ENCODE assay signal across 10 cellular contexts in the genomic region with DNA sequence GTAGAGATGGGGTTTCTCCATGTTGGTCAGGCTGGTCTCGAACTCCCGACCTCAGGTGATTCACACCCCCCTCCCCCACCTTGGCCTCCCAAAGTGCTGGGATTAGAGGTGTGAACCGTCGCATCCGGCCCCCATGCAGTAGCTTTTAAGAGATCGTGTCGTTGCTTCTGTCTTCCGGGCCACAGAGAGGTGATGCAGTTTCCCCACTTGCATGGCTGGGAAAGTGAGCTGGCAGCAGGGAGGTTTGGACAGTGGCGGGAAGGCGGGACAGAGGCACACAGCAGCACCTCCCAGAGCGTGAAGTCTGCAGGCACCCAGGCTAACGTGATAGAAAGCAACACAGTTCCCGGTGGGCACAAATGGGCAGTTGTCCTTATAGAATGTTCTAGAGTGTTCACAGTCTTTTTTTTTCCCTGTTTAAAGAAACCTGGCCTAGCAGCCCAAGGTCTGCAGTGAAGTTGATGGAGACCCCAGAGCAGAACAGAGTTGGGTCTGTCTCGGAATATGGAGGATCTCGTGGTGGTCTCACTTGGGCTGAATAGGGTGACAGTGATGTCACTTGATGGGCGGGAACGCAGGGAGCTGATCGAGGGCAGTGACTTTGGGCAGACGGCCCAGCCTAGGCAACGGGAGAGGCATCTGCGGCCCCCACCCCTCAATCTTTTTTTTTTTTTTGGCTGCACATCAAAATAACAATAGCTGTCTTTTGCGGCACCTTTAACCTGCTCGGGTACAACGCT. TPM values are rescaled to one million over a fixed set of nuclear protein-coding genes. Genes with fewer than 3 reads are reported as not detected.
A peak's percentile ranks its signal among the peaks of the same experiment; 100 is the strongest.
DNase-seq lines count a peak whose midpoint lies in the region; ATAC-seq and TF ChIP-seq lines count a peak whose summit lies in the region.
"Had no signal": no experiment of that assay in that cellular context is flagged by ENCODE, and none has a peak within 500 bp of the region (broad histone marks: within the 10 kb centered on the region; RNA-seq: fewer than 3 reads in every experiment).

No MANE protein-coding gene starts in this region.

- H3K4me3 ChIP-seq in CD4-positive, CD25-positive, alpha-beta regulatory T cell (ENCODE audit: low read depth, low read length), result peak overlapping the region; percentile 92

- POLR2A ChIA-PET in RWPE1 (lab: Yijun Ruan, JAX; ENCODE audit: low non-redundant PET), result no interaction called here

- H3K9me3 Mint-ChIP-seq in CD4-positive, CD25-positive, alpha-beta regulatory T cell, result no peaks in the 10 kb centered on the region
- H3K9me3 Mint-ChIP-seq in neural crest cell, result no peaks in the 10 kb centered on the region

- peaks cover 9 to 67% (median 21%) of the 10 kb centered on the region in 4 donors for H3K4me1 Mint-ChIP-seq in CD4-positive, CD25-positive, alpha-beta regulatory T cell
- H3K4me1 Mint-ChIP-seq in neural crest cell, result peaks cover 49% of the 10 kb centered on the region

- CTCF ChIA-PET in RWPE1 (lab: Yijun Ruan, JAX), result interaction anchor here (0.7 to 1.3 kb wide), 4 partner anchors 103 to 320 kb away, joined by 3 to 4 read pairs (median 4); no protein-coding TSS in a partner anchor

- DNase-seq in CD4-positive, CD25-positive, alpha-beta regulatory T cell, result peak in 1 of 3 donors; percentile 27
- DNase-seq in RWPE1 (ENCODE audit: low spot score), result no peak
- peak; percentile 52 for DNase-seq in astrocyte of the hippocampus (ENCODE audit: low read depth, low spot score)
- no peak for DNase-seq in neural crest cell (ENCODE audit: low read depth, low spot score)
- DNase-seq in GDM1 (lab: John Stamatoyannopoulos, UW), result no peak
- DNase-seq in NCI-H2081 treated with DMSO at 0.1 percent for 48 hours (lab: John Stamatoyannopoulos, UW), result no peak
- DNase-seq: cerebellar nuclear complex had no signal

- no peaks in the 10 kb centered on the region for H3K27me3 Mint-ChIP-seq in CD4-positive, CD25-positive, alpha-beta regulatory T cell
- H3K27me3 Mint-ChIP-seq in neural crest cell (ENCODE audit: low read depth), result no peaks in the 10 kb centered on the region

- peak overlapping the region; percentile 95 to 100 (median 99) for H3K4me3 Mint-ChIP-seq in CD4-positive, CD25-positive, alpha-beta regulatory T cell
- peak overlapping the region; percentile 65 for H3K4me3 Mint-ChIP-seq in neural crest cell

- peak overlapping the region; percentile 93 to 99 (median 99) for H3K27ac Mint-ChIP-seq in CD4-positive, CD25-positive, alpha-beta regulatory T cell
- no peak overlapping the region for H3K27ac Mint-ChIP-seq in neural crest cell (ENCODE audit: unreplicated experiment)

- ATAC-seq in CD4-positive, CD25-positive, alpha-beta regulatory T cell (ENCODE audit: low read depth in 2 of 2), result no peak
- ATAC-seq in GM19023 (IDR thresholded peaks at IDR 0.05; ENCODE audit: unreplicated experiment) (no peak), GM19467 (IDR thresholded peaks at IDR 0.05; ENCODE audit: unreplicated experiment) (no peak)

- H3K36me3 ChIP-seq in CD4-positive, CD25-positive, alpha-beta regulatory T cell (ENCODE audit: control insufficient read depth, insufficient read depth, low read length), result no peaks in the 10 kb centered on the region

- H3K4me1 ChIP-seq in CD4-positive, CD25-positive, alpha-beta regulatory T cell (ENCODE audit: control insufficient read depth, insufficient read depth, low read length, poor library complexity, severe bottlenecking), result peaks cover 70% of the 10 kb centered on the region

- no peaks in the 10 kb centered on the region for H3K9me3 ChIP-seq in CD4-positive, CD25-positive, alpha-beta regulatory T cell (ENCODE audit: control insufficient read depth in 2 of 2, low read length in 2 of 2)

- peaks cover 7% of the 10 kb centered on the region for H3K36me3 Mint-ChIP-seq in CD4-positive, CD25-positive, alpha-beta regulatory T cell
- peaks cover 16% of the 10 kb centered on the region for H3K36me3 Mint-ChIP-seq in neural crest cell (ENCODE audit: low read depth)

- peak overlapping the region; percentile 81 for H3K27ac ChIP-seq in CD4-positive, CD25-positive, alpha-beta regulatory T cell (ENCODE audit: insufficient read depth, low read length, poor library complexity, severe bottlenecking)
- peak overlapping the region; percentile 94 for H3K27ac ChIP-seq in RWPE1
- H3K27ac ChIP-seq: HL-60 had no signal

- no peak for TF ChIP-seq CTCF in RWPE1 (conservative IDR thresholded peaks at IDR 0.05; ENCODE audit: low read depth)
- TF ChIP-seq CTCF in neural crest cell (conservative IDR thresholded peaks at IDR 0.05), result no peak

- no peaks in the 10 kb centered on the region for H3K27me3 ChIP-seq in CD4-positive, CD25-positive, alpha-beta regulatory T cell (ENCODE audit: control insufficient read depth, insufficient read depth, low read length)

RNA-seq across cellular contexts. Expression of a gene that starts 4.9 kb away (rescaled TPM):
- 2.2 TPM for total RNA-seq in CD4-positive, CD25-positive, alpha-beta regulatory T cell
- polyA plus RNA-seq in CD4-positive, CD25-positive, alpha-beta regulatory T cell, result 1 to 10 TPM in 2 of 4 donors, under 1 TPM in 2; 0.57 to 2.7 (median 0.97) TPM
- 219 and 223 TPM in 2 replicates for total RNA-seq in neural crest cell

RNA-seq across cellular contexts. Expression of a gene that starts 11.5 kb away (rescaled TPM):
- total RNA-seq in CD4-positive, CD25-positive, alpha-beta regulatory T cell, result 6.1 TPM
- polyA plus RNA-seq in CD4-positive, CD25-positive, alpha-beta regulatory T cell, result 1 to 10 TPM; 1.1 to 2.0 (median 1.2) TPM
- total RNA-seq in neural crest cell, result not detected in 2 replicates

RNA-seq across cellular contexts. Expression of a gene that starts 46.7 kb away (rescaled TPM):
- 28.6 TPM for total RNA-seq in CD4-positive, CD25-positive, alpha-beta regulatory T cell
- 10 to 100 TPM; 26.5 to 35.6 (median 31.4) TPM for polyA plus RNA-seq in CD4-positive, CD25-positive, alpha-beta regulatory T cell
- total RNA-seq in neural crest cell, result 40.3 and 42.4 TPM in 2 replicates

RNA-seq across cellular contexts. Expression of a gene that starts 54.7 kb away (rescaled TPM):
- 70.0 TPM for total RNA-seq in CD4-positive, CD25-positive, alpha-beta regulatory T cell
- polyA plus RNA-seq in CD4-positive, CD25-positive, alpha-beta regulatory T cell, result 1 to 10 TPM; 6.3 to 8.8 (median 7.9) TPM
- total RNA-seq in neural crest cell, result 43.3 and 45.4 TPM in 2 replicates

Comparison
In these comparisons a context has a peak if more than half of its experiments do, and no peak if none do; other contexts are left out.
1. RNA of a gene that starts 4.9 kb away (total RNA-seq): 219 to 223 TPM in neural crest cell; 2.2 TPM in CD4-positive, CD25-positive, alpha-beta regulatory T cell (single experiment); every median in the first group is over 10 times any median in the second.